ENCODE assay signal across 8 cellular contexts in genomic region chr3:120506828-120507774, GRCh38.
DNase-seq lines count a peak whose midpoint lies in the region; ATAC-seq and TF ChIP-seq lines count a peak whose summit lies in the region.

No MANE protein-coding gene starts in this region.

- no peaks in the 10 kb centered on the region for H3K36me3 ChIP-seq in parathyroid adenoma (ENCODE audit: control insufficient read depth, insufficient read depth, low read length)

- H3K9me3 ChIP-seq in parathyroid adenoma (ENCODE audit: control insufficient read depth, low read length), result no peaks in the 10 kb centered on the region

- H3K27me3 ChIP-seq in parathyroid adenoma (ENCODE audit: control insufficient read depth, insufficient read depth, low read length), result no peaks in the 10 kb centered on the region

- ATAC-seq in GM18498 (IDR thresholded peaks at IDR 0.05; ENCODE audit: unreplicated experiment), result no peak

- DNase-seq in EH (ENCODE audit: low read depth) (peak; percentile 80), HPDE6-E6E7 (ENCODE audit: extremely low spot score) (peak; percentile 19), SHP77 treated with DMSO at 0.1 percent for 48 hours (lab: John Stamatoyannopoulos, UW) (peak; percentile 2), fibroblast of pulmonary artery (ENCODE audit: low read depth) (peak; percentile 66), putamen (ENCODE audit: low spot score) (no peak), islet precursor cell (no peak)

- H3K79me2 ChIP-seq in parathyroid adenoma, result no peaks in the 10 kb centered on the region

- TF ChIP-seq CTCF in fibroblast of pulmonary artery (IDR thresholded peaks at IDR 0.05; ENCODE audit: low read length, missing control alignments) (peak; percentile 81), parathyroid adenoma (IDR thresholded peaks at IDR 0.05) (peak; percentile 74)

- H2AFZ ChIP-seq in parathyroid adenoma, result no peak overlapping the region

- H3K9ac ChIP-seq in parathyroid adenoma, result no peak overlapping the region

- H3K4me2 ChIP-seq in parathyroid adenoma (ENCODE audit: low read length), result no peak overlapping the region

- H3K4me1 ChIP-seq in parathyroid adenoma, result no peaks in the 10 kb centered on the region

- no peak overlapping the region for H3K4me3 ChIP-seq in fibroblast of pulmonary artery (replicated peaks; ENCODE audit: low read depth, low read length)
- no peak overlapping the region for H3K4me3 ChIP-seq in parathyroid adenoma (ENCODE audit: low read depth, low read length)

- H3K27ac ChIP-seq in parathyroid adenoma, result no peak overlapping the region

Comparison
In these comparisons a context has a peak if more than half of its experiments do, and no peak if none do; other contexts are left out.
1. DNase-seq: peak in EH (single experiment), HPDE6-E6E7 (single experiment), SHP77 treated with DMSO at 0.1 percent for 48 hours (single experiment) and fibroblast of pulmonary artery (single experiment); none in putamen (single experiment) and islet precursor cell (single experiment).